8 cellular contexts compared by ENCODE assay signal in the genomic region with DNA sequence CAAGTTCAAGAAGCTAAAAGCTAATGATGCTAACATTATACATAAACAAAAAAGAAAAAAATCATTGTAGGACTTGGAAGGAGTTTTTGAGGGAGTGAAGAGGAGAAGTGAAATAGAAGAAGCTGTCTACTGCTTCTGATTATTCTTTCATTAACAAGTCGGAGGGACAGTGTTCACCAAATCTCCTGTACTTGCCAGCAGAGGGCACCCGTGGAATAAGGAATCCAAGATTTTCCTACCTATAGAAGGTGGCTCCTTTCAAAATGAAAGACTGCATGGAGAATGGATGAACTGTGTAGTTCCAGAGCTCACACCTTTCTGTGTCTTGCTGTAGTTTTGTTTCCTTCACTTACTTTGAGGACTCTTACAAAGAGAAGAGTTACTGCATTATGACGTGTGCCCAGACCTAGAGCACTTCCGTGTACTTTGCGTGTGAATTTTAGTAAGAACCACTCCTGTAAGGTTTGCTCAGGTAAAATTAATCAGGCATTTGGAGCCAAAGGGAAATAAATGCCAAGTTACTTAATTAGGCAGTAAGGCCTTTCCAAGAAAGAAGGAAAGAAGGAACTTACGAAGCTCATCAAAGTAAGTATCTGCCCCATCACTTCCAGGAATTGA.
DNase-seq lines count a peak whose midpoint lies in the region; ATAC-seq, FAIRE-seq and TF ChIP-seq lines count a peak whose summit lies in the region.

No MANE protein-coding gene starts in this region.

- no peaks in the 10 kb centered on the region for H3K79me2 ChIP-seq in hepatocyte

- ATAC-seq in A549 (peak; percentile 89 to 93), HG03095 (IDR thresholded peaks at IDR 0.05; ENCODE audit: unreplicated experiment) (peak; percentile 51), gastrocnemius medialis (no peak), HG02884 (IDR thresholded peaks at IDR 0.05; ENCODE audit: unreplicated experiment) (no peak)

- TF ChIP-seq EP300 in A549 (IDR thresholded peaks at IDR 0.05), result no peak

- intact Hi-C loops in gastrocnemius medialis (cut with DNase I; ENCODE audit: low total_unique reads), result no loop called here

- in situ Hi-C loops in gastrocnemius medialis (cut with MboI; ENCODE audit: low sequenced_read_pairs in 4 of 4), result loop anchor here (10.0 to 25.0 kb wide), 3 partner anchors 496 to 521 kb away; no protein-coding TSS in a partner anchor

- FAIRE-seq in A549 (lab: Jason Lieb, UNC), result no peak

- H3K36me3 ChIP-seq in hepatocyte (replicated peaks; ENCODE audit: insufficient read depth, low read depth), result no peaks in the 10 kb centered on the region
- no peaks in the 10 kb centered on the region for H3K36me3 ChIP-seq in gastrocnemius medialis

- H3K4me3 ChIP-seq in A549, result no peak overlapping the region
- no peak overlapping the region for H3K4me3 ChIP-seq in hepatocyte
- no peak overlapping the region for H3K4me3 ChIP-seq in gastrocnemius medialis

- TF ChIP-seq CTCF in A549 (IDR thresholded peaks at IDR 0.05), result peak; percentile 87
- peak; percentile 86 for TF ChIP-seq CTCF in hepatocyte (IDR thresholded peaks at IDR 0.05; ENCODE audit: poor library complexity)
- TF ChIP-seq CTCF in gastrocnemius medialis (IDR thresholded peaks at IDR 0.05 in 4 of 5, conservative IDR thresholded peaks at IDR 0.05 in 1 of 5), result peak in 4 of 5 experiments; percentile 6 to 44 (median 38)

- no peaks in the 10 kb centered on the region for H3K27me3 ChIP-seq in hepatocyte
- H3K27me3 ChIP-seq in gastrocnemius medialis, result no peaks in the 10 kb centered on the region

- CTCF ChIA-PET in A549 (lab: Yijun Ruan, JAX), result interaction anchor here (0.6 to 7.5 kb wide), 53 partner anchors 8 to 1618 kb away, joined by 3 to 98 read pairs (median 4); no protein-coding TSS in a partner anchor

- TF ChIP-seq POLR2A in A549 (IDR thresholded peaks at IDR 0.05; ENCODE audit: low read length) (no peak), gastrocnemius medialis (IDR thresholded peaks at IDR 0.05) (no peak)

- DNase-seq in A549 (ENCODE audit: low read depth in 1 of 2, low spot score in 1 of 2), result peak; percentile 17 to 73
- DNase-seq in GM03348 (ENCODE audit: low spot score), result peak; percentile 50
- peak; percentile 77 for DNase-seq in NCI-H460 (ENCODE audit: extremely low read depth, low read depth)
- DNase-seq in amygdala (lab: John Stamatoyannopoulos, UW), result peak in 41 of 56 donors; percentile 1 to 73 (median 14)
- DNase-seq in hepatocyte (ENCODE audit: low spot score), result peak; percentile 81
- peak in 1 of 2 donors; percentile 17 for DNase-seq in gastrocnemius medialis

- no peaks in the 10 kb centered on the region for H4K20me1 ChIP-seq in hepatocyte (ENCODE audit: insufficient read depth, poor library complexity, severe bottlenecking)

- H3K27ac ChIP-seq in A549, result no peak overlapping the region
- no peak overlapping the region for H3K27ac ChIP-seq in hepatocyte
- no peak overlapping the region for H3K27ac ChIP-seq in gastrocnemius medialis

- no peaks in the 10 kb centered on the region for H3K9me2 ChIP-seq in hepatocyte (replicated peaks; ENCODE audit: insufficient read depth)

- H3K9me3 ChIP-seq in A549 (no peaks in the 10 kb centered on the region), hepatocyte (ENCODE audit: low read depth) (no peaks in the 10 kb centered on the region), gastrocnemius medialis (no peaks in the 10 kb centered on the region)

- POLR2A ChIA-PET in A549 (lab: Yijun Ruan, JAX), result no interaction called here

- no peak overlapping the region for H2AFZ ChIP-seq in hepatocyte

- 40% methylated on average over 6 of the region's 6 CpGs for WGBS in A549 (ENCODE audit: missing lambda C conversion rate)
- 60% methylated on average over 6 of the region's 6 CpGs for WGBS in hepatocyte (ENCODE audit: low lambda C conversion rate, missing lambda C conversion rate)

- no peaks in the 10 kb centered on the region for H3K4me1 ChIP-seq in A549
- no peaks in the 10 kb centered on the region for H3K4me1 ChIP-seq in hepatocyte (ENCODE audit: insufficient read depth)
- no peaks in the 10 kb centered on the region for H3K4me1 ChIP-seq in gastrocnemius medialis

- TF ChIP-seq RAD21 in A549 (conservative IDR thresholded peaks at IDR 0.05 in 1 of 2, IDR thresholded peaks at IDR 0.05 in 1 of 2), result peak; percentile 89 to 90

- peak overlapping the region; percentile 21; the same call in 1 of the 3 replicates for H3K4me2 ChIP-seq in A549
- no peak overlapping the region for H3K4me2 ChIP-seq in hepatocyte

TF ChIP-seq in A549, 52 proteins besides CTCF, POLR2A, EP300 and RAD21:
- no peak for TF ChIP-seq FOXS1 (CRISPR knock-in tag; IDR thresholded peaks at IDR 0.05)
- no peak for TF ChIP-seq HOXB13 (CRISPR knock-in tag; IDR thresholded peaks at IDR 0.05; ENCODE audit: low read depth)
- peak; percentile 94 for TF ChIP-seq SMC3 (IDR thresholded peaks at IDR 0.05)
TF ChIP-seq in A549: peak in this region for 1.

Comparison
In these comparisons a context has a peak if more than half of its experiments do, and no peak if none do; other contexts are left out.
1. ATAC-seq: peak in A549 (2 of 2) and HG03095 (single experiment); none in gastrocnemius medialis (0 of 2) and HG02884 (single experiment).
2. Peak in every context shown above with its lines, with median percentiles within 50 percentile points of each other: CTCF ChIP-seq.